In the genomic region with DNA sequence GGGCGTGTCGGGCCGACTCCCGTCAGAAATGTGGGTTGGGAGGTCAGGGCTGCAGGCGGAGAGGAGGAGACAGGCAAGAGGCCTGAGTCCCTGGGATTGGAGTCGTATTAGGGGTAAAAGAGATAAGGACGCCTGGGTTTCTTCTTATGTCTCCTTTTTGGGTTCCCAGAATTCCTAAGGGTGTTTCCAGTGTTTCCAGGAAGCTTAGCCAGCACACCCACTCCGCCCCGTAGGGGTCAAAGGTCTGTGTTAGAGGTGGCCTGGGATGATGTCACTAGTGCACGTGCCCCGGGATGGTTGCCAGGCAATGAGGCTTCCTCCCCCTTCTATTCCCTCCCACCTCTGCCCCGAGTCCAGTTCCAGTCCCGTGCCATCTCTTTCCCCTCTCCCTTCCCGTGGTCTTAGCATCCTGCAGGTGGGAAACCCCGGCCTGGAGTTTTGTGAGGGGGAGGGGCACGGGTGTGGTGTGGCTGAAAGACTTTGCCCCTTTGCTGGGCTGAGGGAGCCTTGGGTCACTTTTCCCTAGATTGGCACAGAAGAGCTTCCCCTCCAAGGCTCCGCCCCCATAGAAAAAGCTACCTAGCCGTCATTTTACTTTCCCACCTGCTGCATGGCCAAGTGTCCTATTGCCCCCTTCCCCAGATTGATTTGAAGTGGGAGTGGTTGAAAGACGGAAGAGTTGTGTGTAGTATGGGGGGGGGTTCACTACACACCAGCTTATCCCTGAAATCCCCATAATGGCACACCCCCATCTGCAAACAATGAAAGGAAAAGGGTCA, we compare ENCODE assay signal across 8 cellular contexts. TPM values are rescaled to one million over a fixed set of nuclear protein-coding genes. Genes with fewer than 3 reads are reported as not detected.
DNase-seq lines count a peak whose midpoint lies in the region; ATAC-seq, FAIRE-seq and TF ChIP-seq lines count a peak whose summit lies in the region.

No MANE protein-coding gene starts in this region.

- no peak for FAIRE-seq in RCC 7860 (lab: Jason Lieb, UNC)

- H3K9me3 Mint-ChIP-seq in activated naive CD4-positive, alpha-beta T cell treated with anti-CD3 and anti-CD28 coated beads, Interleukin-2, amount 10 ng/mL, durations not matched to agents 7 days and 5 days = no peaks in the 10 kb centered on the region
- H3K9me3 Mint-ChIP-seq in nephron = no peaks in the 10 kb centered on the region

- peaks cover 25% of the 10 kb centered on the region for H3K27me3 Mint-ChIP-seq in activated naive CD4-positive, alpha-beta T cell treated with anti-CD3 and anti-CD28 coated beads, Interleukin-2, amount 10 ng/mL, durations not matched to agents 7 days and 5 days
- peaks cover 8% of the 10 kb centered on the region for H3K27me3 Mint-ChIP-seq in nephron (ENCODE audit: low read depth)

- H3K9me3 ChIP-seq in thyroid gland = no peaks in the 10 kb centered on the region

- WGBS in thyroid gland, 2 donors = 2 to 3% methylated on average over 18 of the region's 19 CpGs

- peaks cover 65% of the 10 kb centered on the region for H3K4me1 Mint-ChIP-seq in activated naive CD4-positive, alpha-beta T cell treated with anti-CD3 and anti-CD28 coated beads, Interleukin-2, amount 10 ng/mL, durations not matched to agents 7 days and 5 days
- peaks cover 54% of the 10 kb centered on the region for H3K4me1 Mint-ChIP-seq in nephron

- peak; percentile 2 for ATAC-seq in foreskin keratinocyte
- ATAC-seq in HG02571 (IDR thresholded peaks at IDR 0.05; ENCODE audit: unreplicated experiment) = no peak

- H3K36me3 ChIP-seq in thyroid gland = no peaks in the 10 kb centered on the region

- H3K4me3 Mint-ChIP-seq in activated naive CD4-positive, alpha-beta T cell treated with anti-CD3 and anti-CD28 coated beads, Interleukin-2, amount 10 ng/mL, durations not matched to agents 7 days and 5 days = peak overlapping the region; percentile 98
- peak overlapping the region; percentile 94 to 97 (median 96) for H3K4me3 Mint-ChIP-seq in nephron

- peaks cover 8% of the 10 kb centered on the region for H3K36me3 Mint-ChIP-seq in activated naive CD4-positive, alpha-beta T cell treated with anti-CD3 and anti-CD28 coated beads, Interleukin-2, amount 10 ng/mL, durations not matched to agents 7 days and 5 days
- H3K36me3 Mint-ChIP-seq in nephron (ENCODE audit: low read depth) = peaks cover 10% of the 10 kb centered on the region

- H3K4me1 ChIP-seq in foreskin keratinocyte (peaks cover 11% of the 10 kb centered on the region), thyroid gland (peaks cover 27 to 42% of the 10 kb centered on the region in 2 donors)

- TF ChIP-seq CTCF in foreskin keratinocyte (conservative IDR thresholded peaks at IDR 0.05) = no peak
- no peak for TF ChIP-seq CTCF in nephron (IDR thresholded peaks at IDR 0.05; ENCODE audit: unreplicated experiment in 3 of 3)
- TF ChIP-seq CTCF in thyroid gland (IDR thresholded peaks at IDR 0.05) = no peak

- H3K27ac ChIP-seq in foreskin keratinocyte = peak overlapping the region; percentile 87
- H3K27ac ChIP-seq in thyroid gland = peak overlapping the region; percentile 98 to 99 (median 99)

- TF ChIP-seq POLR2A in thyroid gland (IDR thresholded peaks at IDR 0.05) = no peak

- peak overlapping the region; percentile 90 for H3K27ac Mint-ChIP-seq in activated naive CD4-positive, alpha-beta T cell treated with anti-CD3 and anti-CD28 coated beads, Interleukin-2, amount 10 ng/mL, durations not matched to agents 7 days and 5 days
- peak overlapping the region; percentile 79 to 99 (median 91) for H3K27ac Mint-ChIP-seq in nephron

- CTCF ChIA-PET in activated naive CD4-positive, alpha-beta T cell treated with anti-CD3 and anti-CD28 coated beads, Interleukin-2, amount 10 ng/mL, durations not matched to agents 7 days and 5 days (lab: Charles Lee) = interaction anchor here (1.3 to 3.0 kb wide), 3 partner anchors 14 to 204 kb away, joined by 3 to 15 read pairs (median 3); no protein-coding TSS in a partner anchor

- H3K27me3 ChIP-seq in foreskin keratinocyte (no peaks in the 10 kb centered on the region), thyroid gland (no peaks in the 10 kb centered on the region)

- intact Hi-C loops in thyroid gland (cut with DNase I) = no loop called here

- H3K4me3 ChIP-seq in thyroid gland (replicated peaks in 1 of 3) = peak overlapping the region; percentile 75 to 84 (median 83)

- peak; percentile 98 for DNase-seq in DMS79 treated with DMSO at 0.1 percent for 48 hours (lab: John Stamatoyannopoulos, UW)
- peak; percentile 96 for DNase-seq in M059J (ENCODE audit: low read depth)
- peak; percentile 79 for DNase-seq in RCC 7860 (ENCODE audit: low spot score)
- DNase-seq in activated naive CD4-positive, alpha-beta T cell treated with anti-CD3 and anti-CD28 coated beads, Interleukin-2, amount 10 ng/mL, durations not matched to agents 7 days and 5 days = peak; percentile 73
- peak; percentile 83 to 92 for DNase-seq in foreskin keratinocyte
- DNase-seq in thyroid gland = peak; percentile 89 to 90

RNA-seq across cellular contexts. Expression of a gene that starts 2.8 kb away (rescaled TPM):
- total RNA-seq in M059J (2014; rRNA removed; shearing (Covaris generic)) = 0.59 and 3.2 TPM in 2 replicates
- 4.5 and 6.4 TPM in 2 replicates for total RNA-seq in foreskin keratinocyte
- 2.4 and 2.6 TPM in 2 replicates for polyA plus RNA-seq in foreskin keratinocyte
- 10 to 100 TPM in 2 of 4 donors, 1 to 10 TPM in 2; 4.8 to 14.4 (median 10.4) TPM for total RNA-seq in thyroid gland

RNA-seq across cellular contexts. Expression of a gene that starts 18.1 kb away (rescaled TPM):
- 0.49 TPM in 1 of 2 replicates, not detected in the other for total RNA-seq in M059J (2014; rRNA removed; shearing (Covaris generic))
- 0.58 and 0.67 TPM in 2 replicates for total RNA-seq in foreskin keratinocyte
- 0.65 and 1.3 TPM in 2 replicates for polyA plus RNA-seq in foreskin keratinocyte
- 10 to 100 TPM; 12.3 to 39.5 (median 18.4) TPM for total RNA-seq in thyroid gland

RNA-seq across cellular contexts. Expression of a gene that starts 20.6 kb away (rescaled TPM):
- total RNA-seq in M059J (2014; rRNA removed; shearing (Covaris generic)) = 49.4 and 68.2 TPM in 2 replicates
- total RNA-seq in foreskin keratinocyte (119 and 136 TPM in 2 replicates), thyroid gland (100 to 1,000 TPM in 2 of 4 donors, 10 to 100 TPM in 2; 24.6 to 180 (median 79.6) TPM)
- polyA plus RNA-seq in foreskin keratinocyte = 143 and 146 TPM in 2 replicates

RNA-seq across cellular contexts. Expression of a gene that starts 21.0 kb away (rescaled TPM):
- total RNA-seq in M059J (2014; rRNA removed; shearing (Covaris generic)) = 6.6 and 14.2 TPM in 2 replicates
- total RNA-seq in foreskin keratinocyte (8.9 and 10.2 TPM in 2 replicates), thyroid gland (10 to 100 TPM; 14.9 to 29.5 (median 23.5) TPM)
- polyA plus RNA-seq in foreskin keratinocyte = 4.8 and 6.6 TPM in 2 replicates

RNA-seq across cellular contexts. Expression of a gene that starts 51.8 kb away (rescaled TPM):
- 15.6 and 31.3 TPM in 2 replicates for total RNA-seq in M059J (2014; rRNA removed; shearing (Covaris generic))
- 89.8 and 91.3 TPM in 2 replicates for total RNA-seq in foreskin keratinocyte
- polyA plus RNA-seq in foreskin keratinocyte = 66.8 and 76.4 TPM in 2 replicates
- total RNA-seq in thyroid gland = 100 to 1,000 TPM in 1 of 4 donors, 10 to 100 TPM in 3; 78.9 to 117 (median 91.4) TPM
